8 cellular contexts compared by ENCODE assay signal in genomic region chr3:183285828-183286457, GRCh38. TPM values are rescaled to one million over a fixed set of nuclear protein-coding genes. Genes with fewer than 3 reads are reported as not detected.
DNase-seq lines count a peak whose midpoint lies in the region; ATAC-seq and TF ChIP-seq lines count a peak whose summit lies in the region.

No MANE protein-coding gene starts in this region.

- TF ChIP-seq CTCF in fibroblast of lung (conservative IDR thresholded peaks at IDR 0.05 in 1 of 2, IDR thresholded peaks at IDR 0.05 in 1 of 2; ENCODE audit: low read depth in 1 of 2, low read length in 2 of 2) = no peak

- H3K9me3 ChIP-seq in BLaER1 treated with 17β-estradiol and CSF1 and Interleukin-3, amounts not matched to agents 10 nM and 100 nM (replicated peaks in 1 of 11) = no peaks in the 10 kb centered on the region
- H3K9me3 ChIP-seq in fibroblast of lung (ENCODE audit: control insufficient read depth, insufficient read depth, low read depth, low read length) = no peaks in the 10 kb centered on the region

- 0 out of 22 replicates have a peak, but pooled peaks cover 0 to 1% (median 0%) of the 10 kb centered on the region in 11 experiments for H3K36me3 ChIP-seq in BLaER1 treated with 17β-estradiol and CSF1 and Interleukin-3, amounts not matched to agents 10 nM and 100 nM
- no peaks in the 10 kb centered on the region for H3K36me3 ChIP-seq in fibroblast of lung (ENCODE audit: control insufficient read depth, insufficient read depth, low read length)

- no peaks in the 10 kb centered on the region for H3K27me3 ChIP-seq in BLaER1 treated with 17β-estradiol and CSF1 and Interleukin-3, amounts not matched to agents 10 nM and 100 nM
- H3K27me3 ChIP-seq in fibroblast of lung (ENCODE audit: control insufficient read depth, insufficient read depth, low read length) = no peaks in the 10 kb centered on the region

- peak; percentile 97 for ATAC-seq in GM19351 (IDR thresholded peaks at IDR 0.05; ENCODE audit: unreplicated experiment)
- peak; percentile 83 for ATAC-seq in HG03469 (IDR thresholded peaks at IDR 0.05; ENCODE audit: unreplicated experiment)
- ATAC-seq in activated T-cell treated with anti-CD3 and anti-CD28 coated beads, Interleukin-2, amount 50 U/mL, for 72 hours (replicated peaks in 1 of 2) = peak; percentile 93 to 94

- H3K9me3 Mint-ChIP-seq in activated T-cell treated with anti-CD3 and anti-CD28 coated beads, Interleukin-2, amount 50 U/mL, for 72 hours = no peaks in the 10 kb centered on the region

- H4K20me1 ChIP-seq in BLaER1 treated with 17β-estradiol and CSF1 and Interleukin-3, amounts not matched to agents 10 nM and 100 nM = no peaks in the 10 kb centered on the region
- no peaks in the 10 kb centered on the region for H4K20me1 ChIP-seq in fibroblast of lung (ENCODE audit: control insufficient read depth, extremely low read depth, insufficient read depth, low read length)

- no peak overlapping the region; a peak in 1 of 20 replicates for H3K4me3 ChIP-seq in BLaER1 treated with 17β-estradiol and CSF1 and Interleukin-3, amounts not matched to agents 10 nM and 100 nM
- no peak overlapping the region for H3K4me3 ChIP-seq in fibroblast of lung (replicated peaks in 1 of 4; ENCODE audit: control extremely low read depth in 1 of 4, insufficient read depth in 1 of 4, low read depth in 3 of 4, low read length in 4 of 4)

- DNase-seq in OCI-M1 (lab: John Stamatoyannopoulos, UW) = peak; percentile 75
- peak; percentile 93 to 96 for DNase-seq in activated T-cell treated with anti-CD3 and anti-CD28 coated beads, Interleukin-2, amount 50 U/mL, for 72 hours
- peak; percentile 98 to 100 for DNase-seq in fibroblast of lung (ENCODE audit: low read depth in 2 of 2)
- peak in 46 of 56 donors; percentile 5 to 89 (median 45) for DNase-seq in nucleus accumbens (lab: John Stamatoyannopoulos, UW)
- DNase-seq in superior temporal gyrus (ENCODE audit: extremely low spot score) = peak; percentile 53

- peak overlapping the region in 7 of 11 experiments; percentile 4 to 61 (median 34); a peak in 11 of 22 replicates for H3K9ac ChIP-seq in BLaER1 treated with 17β-estradiol and CSF1 and Interleukin-3, amounts not matched to agents 10 nM and 100 nM
- no peak overlapping the region for H3K9ac ChIP-seq in fibroblast of lung (ENCODE audit: insufficient read depth, low read length)

- peak overlapping the region; percentile 90 for H3K27ac Mint-ChIP-seq in activated T-cell treated with anti-CD3 and anti-CD28 coated beads, Interleukin-2, amount 50 U/mL, for 72 hours

- peaks cover 10 to 51% (median 23%) of the 10 kb centered on the region in 10 experiments for H3K4me1 ChIP-seq in BLaER1 treated with 17β-estradiol and CSF1 and Interleukin-3, amounts not matched to agents 10 nM and 100 nM
- H3K4me1 ChIP-seq in fibroblast of lung (ENCODE audit: control insufficient read depth, extremely low read depth, insufficient read depth, low read length) = peaks cover 3% of the 10 kb centered on the region

- no peaks in the 10 kb centered on the region for H3K36me3 Mint-ChIP-seq in activated T-cell treated with anti-CD3 and anti-CD28 coated beads, Interleukin-2, amount 50 U/mL, for 72 hours (ENCODE audit: insufficient read depth in 2 of 2)

- no peak overlapping the region for H2AFZ ChIP-seq in fibroblast of lung (ENCODE audit: low read length)

- peak overlapping the region; percentile 60 to 86 for H3K4me3 Mint-ChIP-seq in activated T-cell treated with anti-CD3 and anti-CD28 coated beads, Interleukin-2, amount 50 U/mL, for 72 hours

- peak overlapping the region; percentile 39 to 79 (median 59) for H3K4me2 ChIP-seq in BLaER1 treated with 17β-estradiol and CSF1 and Interleukin-3, amounts not matched to agents 10 nM and 100 nM
- H3K4me2 ChIP-seq in fibroblast of lung (ENCODE audit: extremely low read depth, insufficient read depth, low read length) = no peak overlapping the region

- H3K79me2 ChIP-seq in fibroblast of lung (ENCODE audit: control insufficient read depth, insufficient read depth, low read length) = no peaks in the 10 kb centered on the region

- no peaks in the 10 kb centered on the region for H3K27me3 Mint-ChIP-seq in activated T-cell treated with anti-CD3 and anti-CD28 coated beads, Interleukin-2, amount 50 U/mL, for 72 hours (ENCODE audit: low read depth)

- H3K4me1 Mint-ChIP-seq in activated T-cell treated with anti-CD3 and anti-CD28 coated beads, Interleukin-2, amount 50 U/mL, for 72 hours (ENCODE audit: low read depth) = peaks cover 49% of the 10 kb centered on the region

- peak overlapping the region; percentile 8 to 67 (median 52); a peak in 20 of 22 replicates for H3K27ac ChIP-seq in BLaER1 treated with 17β-estradiol and CSF1 and Interleukin-3, amounts not matched to agents 10 nM and 100 nM
- H3K27ac ChIP-seq in fibroblast of lung (ENCODE audit: insufficient read depth, low read length) = peak overlapping the region; percentile 9

RNA-seq across cellular contexts. Expression of gene B3GNT5, which starts 32.9 kb away (rescaled TPM):
- 10 to 100 TPM; 14.4 to 17.3 TPM for total RNA-seq in activated T-cell treated with anti-CD3 and anti-CD28 coated beads, Interleukin-2, amount 50 U/mL, for 72 hours
- total RNA-seq in fibroblast of lung = 1.3 and 2.8 TPM in 2 replicates
- polyA plus RNA-seq in fibroblast of lung = 0.96 and 1.7 TPM in 2 replicates
- polyA plus RNA-seq in fibroblast of lung (2012) = 1.2 and 1.3 TPM in 2 replicates
- polyA minus RNA-seq in fibroblast of lung (ENCODE audit: low replicate concordance) = 0.37 TPM in 1 of 2 replicates, not detected in the other

Comparison
In these comparisons a context has a peak if more than half of its experiments do, and no peak if none do; other contexts are left out.
1. DNase-seq: peak in every context shown above with its lines; median percentile 99 in fibroblast of lung; 94 in activated T-cell treated with anti-CD3 and anti-CD28 coated beads, Interleukin-2, amount 50 U/mL, for 72 hours; 75 in OCI-M1; 53 in superior temporal gyrus; 45 in nucleus accumbens.